8 cellular contexts compared by ENCODE assay signal in genomic region chr13:29362849-29363604, GRCh38.
A peak's percentile ranks its signal among the peaks of the same experiment; 100 is the strongest.
DNase-seq lines count a peak whose midpoint lies in the region; ATAC-seq and TF ChIP-seq lines count a peak whose summit lies in the region.
"Had no signal": no experiment of that assay in that cellular context is flagged by ENCODE, and none has a peak within 500 bp of the region (broad histone marks: within the 10 kb centered on the region; RNA-seq: fewer than 3 reads in every experiment).

No MANE protein-coding gene starts in this region.

- TF ChIP-seq CTCF in brain (conservative IDR thresholded peaks at IDR 0.05): peak; percentile 77 to 94

- H3K36me3 Mint-ChIP-seq in brain: no peaks in the 10 kb centered on the region

- no peak for TF ChIP-seq EP300 in Ishikawa (IDR thresholded peaks at IDR 0.05; ENCODE audit: borderline replicate concordance)

- peak overlapping the region in 2 of 5 experiments; percentile 40 to 56 for H3K4me3 Mint-ChIP-seq in brain
- H3K4me3 Mint-ChIP-seq: dendritic cell treated with granulocyte-macrophage colony-stimulating factor and Interleukin-4, amounts not matched to agents 40 ng/mL and 50 ng/mL, for 4 days had no signal

- H3K27ac Mint-ChIP-seq in brain: no peak overlapping the region
- H3K27ac Mint-ChIP-seq: dendritic cell treated with granulocyte-macrophage colony-stimulating factor and Interleukin-4, amounts not matched to agents 40 ng/mL and 50 ng/mL, for 4 days had no signal

- DNase-seq in ELR (ENCODE audit: low read depth) (peak; percentile 66), SHP77 (lab: John Stamatoyannopoulos, UW) (peak; percentile 27 to 43), iPS-NIHi11 (ENCODE audit: low spot score) (peak; percentile 87)
- peak; percentile 28 for DNase-seq in stimulated activated CD4-positive, alpha-beta T cell treated with anti-CD3 and anti-CD28 coated beads, Interleukin-1b, Interleukin-23, amount 100 ng/mL, for 48 hours

- peaks cover 4% of the 10 kb centered on the region for H3K4me1 Mint-ChIP-seq in brain

- H3K9me3 Mint-ChIP-seq in brain: peaks cover 0 to 3% (median 0%) of the 10 kb centered on the region in 5 experiments
- H3K9me3 Mint-ChIP-seq: dendritic cell treated with granulocyte-macrophage colony-stimulating factor and Interleukin-4, amounts not matched to agents 40 ng/mL and 50 ng/mL, for 4 days had no signal

- peaks cover 15% of the 10 kb centered on the region for H3K27me3 Mint-ChIP-seq in brain
- H3K27me3 Mint-ChIP-seq: dendritic cell treated with granulocyte-macrophage colony-stimulating factor and Interleukin-4, amounts not matched to agents 40 ng/mL and 50 ng/mL, for 4 days had no signal

- peak; percentile 88 for TF ChIP-seq RAD21 in Ishikawa (IDR thresholded peaks at IDR 0.05; ENCODE audit: low read depth)

- peak; percentile 72 for ATAC-seq in GM21447 (IDR thresholded peaks at IDR 0.05; ENCODE audit: unreplicated experiment)

TF ChIP-seq in Ishikawa, 13 proteins besides CTCF, POLR2A, EP300 and RAD21:
- no peak for TF ChIP-seq TCF12 (IDR thresholded peaks at IDR 0.05; ENCODE audit: low read depth)
- no peak for TF ChIP-seq USF1 (IDR thresholded peaks at IDR 0.05)
- TF ChIP-seq MAX (IDR thresholded peaks at IDR 0.05): no peak
- TF ChIP-seq ZBTB7A (IDR thresholded peaks at IDR 0.05; ENCODE audit: low read depth): no peak
- no peak for TF ChIP-seq YY1 (IDR thresholded peaks at IDR 0.05; ENCODE audit: low read depth)
- TF ChIP-seq EGR1 (IDR thresholded peaks at IDR 0.05): no peak
- no peak for TF ChIP-seq CREB1 (IDR thresholded peaks at IDR 0.05; ENCODE audit: low read depth)
TF ChIP-seq in Ishikawa: peak in this region for 0.

Comparison
In these comparisons a context has a peak if more than half of its experiments do, and no peak if none do; other contexts are left out.
1. Peak in every context shown above with its lines: DNase-seq and ATAC-seq.
2. DNase-seq: peak in every context shown above with its lines; median percentile 87 in iPS-NIHi11; 66 in ELR; 35 in SHP77; 28 in stimulated activated CD4-positive, alpha-beta T cell treated with anti-CD3 and anti-CD28 coated beads, Interleukin-1b, Interleukin-23, amount 100 ng/mL, for 48 hours.